Comparison of ENCODE assay signal across 21 cellular contexts in the genomic region with DNA sequence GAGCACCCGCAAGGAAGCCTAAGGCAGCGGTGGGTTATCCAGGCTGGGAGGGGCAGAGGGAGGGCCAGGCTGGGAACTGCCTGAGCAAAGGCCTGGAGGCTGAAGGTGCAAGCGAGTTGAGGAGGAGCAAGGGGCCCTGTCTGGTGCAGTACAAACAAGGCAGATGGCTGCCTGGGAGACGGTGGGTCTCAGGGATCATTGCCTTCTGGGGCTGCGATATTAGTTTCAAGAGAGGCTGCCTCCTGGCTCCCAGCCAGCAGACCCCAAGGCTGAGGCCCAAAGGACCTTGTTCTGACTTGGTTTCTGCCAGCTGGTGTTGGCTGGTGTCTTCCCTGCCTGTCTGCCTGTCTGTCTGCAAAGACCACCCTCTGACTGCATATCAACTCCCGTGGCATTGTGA.
"Had no signal": no experiment of that assay in that cellular context is flagged by ENCODE, and none has a peak within 500 bp of the region (broad histone marks: within the 10 kb centered on the region; RNA-seq: fewer than 3 reads in every experiment).

No MANE protein-coding gene starts in this region.

- H3K4me2 ChIP-seq: smooth muscle cell had no signal

- H3K4me1 ChIP-seq: right lobe of liver, stomach, thyroid gland had no signal

- DNase-seq: cortex of kidney; effector memory CD8-positive, alpha-beta T cell; hypothalamus; immature natural killer cell; islet precursor cell; left ventricle myocardium superior; lower lobe of right lung; nephron progenitor cell; occipital lobe; ovary; stimulated activated CD4-positive, alpha-beta T cell treated with anti-CD3 and anti-CD28 coated beads, Interleukin-2, amount 100 ng/mL, for 24 hours; stimulated activated CD4-positive, alpha-beta T cell treated with anti-CD3 and anti-CD28 coated beads, Interleukin-4, amount 100 ng/mL, for 24 hours; stimulated activated naive CD4-positive, alpha-beta T cell treated with Interleukin-2 at 50 U/mL for 16 hours; stomach; thyroid gland had no signal

- H3K9me3 Mint-ChIP-seq: effector memory CD8-positive, alpha-beta T cell; immature natural killer cell; stimulated activated effector memory CD8-positive, alpha-beta T cell treated with anti-CD3 and anti-CD28 coated beads, Interleukin-12 subunit alpha, Interleukin-12 subunit beta, amount 100 ng/mL, for 72 hours; type B pancreatic cell had no signal

- H3K27me3 ChIP-seq: ovary, right lobe of liver, thyroid gland had no signal

- H3K9me3 ChIP-seq: lower lobe of right lung, ovary, right lobe of liver, stomach, thyroid gland had no signal

- FAIRE-seq: frontal cortex had no signal

- H3K27ac ChIP-seq: lower lobe of right lung, ovary, right lobe of liver, stomach, thyroid gland had no signal

- H3K4me3 ChIP-seq: lower lobe of right lung, ovary, right lobe of liver, smooth muscle cell, stomach, thyroid gland had no signal

- H3K4me1 Mint-ChIP-seq: immature natural killer cell; stimulated activated effector memory CD8-positive, alpha-beta T cell treated with anti-CD3 and anti-CD28 coated beads, Interleukin-12 subunit alpha, Interleukin-12 subunit beta, amount 100 ng/mL, for 72 hours had no signal

- H3K36me3 ChIP-seq: lower lobe of right lung, ovary, right lobe of liver, stomach, thyroid gland had no signal

- ATAC-seq: effector memory CD8-positive, alpha-beta T cell; left ventricle myocardium superior; lower lobe of right lung; naive thymus-derived CD8-positive, alpha-beta T cell; right lobe of liver; stimulated activated effector memory CD8-positive, alpha-beta T cell treated with anti-CD3 and anti-CD28 coated beads, Interleukin-12 subunit alpha, Interleukin-12 subunit beta, amount 100 ng/mL, for 72 hours had no signal

- H3K36me3 Mint-ChIP-seq: immature natural killer cell; naive thymus-derived CD8-positive, alpha-beta T cell; stimulated activated effector memory CD8-positive, alpha-beta T cell treated with anti-CD3 and anti-CD28 coated beads, Interleukin-12 subunit alpha, Interleukin-12 subunit beta, amount 100 ng/mL, for 72 hours; type B pancreatic cell had no signal

- H3K27ac Mint-ChIP-seq: effector memory CD8-positive, alpha-beta T cell; immature natural killer cell; nephron progenitor cell; stimulated activated effector memory CD8-positive, alpha-beta T cell treated with anti-CD3 and anti-CD28 coated beads, Interleukin-12 subunit alpha, Interleukin-12 subunit beta, amount 100 ng/mL, for 72 hours; type B pancreatic cell had no signal

- H3K4me3 Mint-ChIP-seq: effector memory CD8-positive, alpha-beta T cell; immature natural killer cell; naive thymus-derived CD8-positive, alpha-beta T cell; nephron progenitor cell; stimulated activated effector memory CD8-positive, alpha-beta T cell treated with anti-CD3 and anti-CD28 coated beads, Interleukin-12 subunit alpha, Interleukin-12 subunit beta, amount 100 ng/mL, for 72 hours; type B pancreatic cell had no signal
